Comparison of ENCODE assay signal across 1 cellular context in the genomic region with DNA sequence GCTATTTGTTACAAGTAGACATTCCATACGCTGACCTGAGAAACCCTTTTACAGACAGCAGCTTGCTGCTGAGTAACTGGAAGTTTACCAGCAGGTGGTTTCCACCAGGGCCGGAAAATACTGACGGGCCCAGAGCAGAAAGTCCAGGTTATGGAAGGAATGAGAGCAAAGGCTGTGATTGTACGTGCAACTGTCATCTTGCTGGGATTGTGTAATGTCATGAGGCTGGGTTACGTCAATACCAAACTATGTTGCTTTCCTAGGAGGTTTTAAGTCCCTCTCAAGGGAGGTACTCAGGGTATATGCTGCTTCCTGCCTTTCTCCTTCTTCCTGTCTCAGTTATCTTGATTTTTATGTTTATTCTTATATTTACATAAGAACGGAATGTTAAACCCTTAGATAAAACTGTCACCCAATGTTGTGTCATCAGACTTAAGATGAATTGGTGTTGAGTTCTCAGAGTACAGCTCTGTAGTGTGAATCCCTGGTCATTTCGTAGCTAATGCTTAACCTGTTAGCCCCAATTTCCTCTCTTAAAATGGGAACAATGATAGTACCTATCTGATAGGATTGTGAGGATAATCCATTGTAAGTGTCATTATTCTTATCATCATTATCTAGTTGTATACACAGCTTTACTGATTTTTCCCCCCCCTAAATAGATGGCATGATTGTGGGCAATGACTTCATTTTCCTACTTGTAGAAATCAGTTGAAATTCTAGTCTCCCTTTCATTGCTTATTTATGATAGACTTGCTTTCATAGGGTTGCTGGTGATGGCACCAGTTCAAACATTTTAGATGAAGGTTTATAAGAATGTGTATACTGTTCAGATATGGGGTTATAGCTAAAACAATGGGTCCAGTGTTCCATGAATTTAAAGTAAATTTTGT.
TF ChIP-seq lines count a peak whose summit lies in the region.

No MANE protein-coding gene starts in this region.

TF ChIP-seq in H1, 55 proteins besides CTCF, POLR2A, EP300 and RAD21 (continued from another document):
- TF ChIP-seq, protein P1, sequence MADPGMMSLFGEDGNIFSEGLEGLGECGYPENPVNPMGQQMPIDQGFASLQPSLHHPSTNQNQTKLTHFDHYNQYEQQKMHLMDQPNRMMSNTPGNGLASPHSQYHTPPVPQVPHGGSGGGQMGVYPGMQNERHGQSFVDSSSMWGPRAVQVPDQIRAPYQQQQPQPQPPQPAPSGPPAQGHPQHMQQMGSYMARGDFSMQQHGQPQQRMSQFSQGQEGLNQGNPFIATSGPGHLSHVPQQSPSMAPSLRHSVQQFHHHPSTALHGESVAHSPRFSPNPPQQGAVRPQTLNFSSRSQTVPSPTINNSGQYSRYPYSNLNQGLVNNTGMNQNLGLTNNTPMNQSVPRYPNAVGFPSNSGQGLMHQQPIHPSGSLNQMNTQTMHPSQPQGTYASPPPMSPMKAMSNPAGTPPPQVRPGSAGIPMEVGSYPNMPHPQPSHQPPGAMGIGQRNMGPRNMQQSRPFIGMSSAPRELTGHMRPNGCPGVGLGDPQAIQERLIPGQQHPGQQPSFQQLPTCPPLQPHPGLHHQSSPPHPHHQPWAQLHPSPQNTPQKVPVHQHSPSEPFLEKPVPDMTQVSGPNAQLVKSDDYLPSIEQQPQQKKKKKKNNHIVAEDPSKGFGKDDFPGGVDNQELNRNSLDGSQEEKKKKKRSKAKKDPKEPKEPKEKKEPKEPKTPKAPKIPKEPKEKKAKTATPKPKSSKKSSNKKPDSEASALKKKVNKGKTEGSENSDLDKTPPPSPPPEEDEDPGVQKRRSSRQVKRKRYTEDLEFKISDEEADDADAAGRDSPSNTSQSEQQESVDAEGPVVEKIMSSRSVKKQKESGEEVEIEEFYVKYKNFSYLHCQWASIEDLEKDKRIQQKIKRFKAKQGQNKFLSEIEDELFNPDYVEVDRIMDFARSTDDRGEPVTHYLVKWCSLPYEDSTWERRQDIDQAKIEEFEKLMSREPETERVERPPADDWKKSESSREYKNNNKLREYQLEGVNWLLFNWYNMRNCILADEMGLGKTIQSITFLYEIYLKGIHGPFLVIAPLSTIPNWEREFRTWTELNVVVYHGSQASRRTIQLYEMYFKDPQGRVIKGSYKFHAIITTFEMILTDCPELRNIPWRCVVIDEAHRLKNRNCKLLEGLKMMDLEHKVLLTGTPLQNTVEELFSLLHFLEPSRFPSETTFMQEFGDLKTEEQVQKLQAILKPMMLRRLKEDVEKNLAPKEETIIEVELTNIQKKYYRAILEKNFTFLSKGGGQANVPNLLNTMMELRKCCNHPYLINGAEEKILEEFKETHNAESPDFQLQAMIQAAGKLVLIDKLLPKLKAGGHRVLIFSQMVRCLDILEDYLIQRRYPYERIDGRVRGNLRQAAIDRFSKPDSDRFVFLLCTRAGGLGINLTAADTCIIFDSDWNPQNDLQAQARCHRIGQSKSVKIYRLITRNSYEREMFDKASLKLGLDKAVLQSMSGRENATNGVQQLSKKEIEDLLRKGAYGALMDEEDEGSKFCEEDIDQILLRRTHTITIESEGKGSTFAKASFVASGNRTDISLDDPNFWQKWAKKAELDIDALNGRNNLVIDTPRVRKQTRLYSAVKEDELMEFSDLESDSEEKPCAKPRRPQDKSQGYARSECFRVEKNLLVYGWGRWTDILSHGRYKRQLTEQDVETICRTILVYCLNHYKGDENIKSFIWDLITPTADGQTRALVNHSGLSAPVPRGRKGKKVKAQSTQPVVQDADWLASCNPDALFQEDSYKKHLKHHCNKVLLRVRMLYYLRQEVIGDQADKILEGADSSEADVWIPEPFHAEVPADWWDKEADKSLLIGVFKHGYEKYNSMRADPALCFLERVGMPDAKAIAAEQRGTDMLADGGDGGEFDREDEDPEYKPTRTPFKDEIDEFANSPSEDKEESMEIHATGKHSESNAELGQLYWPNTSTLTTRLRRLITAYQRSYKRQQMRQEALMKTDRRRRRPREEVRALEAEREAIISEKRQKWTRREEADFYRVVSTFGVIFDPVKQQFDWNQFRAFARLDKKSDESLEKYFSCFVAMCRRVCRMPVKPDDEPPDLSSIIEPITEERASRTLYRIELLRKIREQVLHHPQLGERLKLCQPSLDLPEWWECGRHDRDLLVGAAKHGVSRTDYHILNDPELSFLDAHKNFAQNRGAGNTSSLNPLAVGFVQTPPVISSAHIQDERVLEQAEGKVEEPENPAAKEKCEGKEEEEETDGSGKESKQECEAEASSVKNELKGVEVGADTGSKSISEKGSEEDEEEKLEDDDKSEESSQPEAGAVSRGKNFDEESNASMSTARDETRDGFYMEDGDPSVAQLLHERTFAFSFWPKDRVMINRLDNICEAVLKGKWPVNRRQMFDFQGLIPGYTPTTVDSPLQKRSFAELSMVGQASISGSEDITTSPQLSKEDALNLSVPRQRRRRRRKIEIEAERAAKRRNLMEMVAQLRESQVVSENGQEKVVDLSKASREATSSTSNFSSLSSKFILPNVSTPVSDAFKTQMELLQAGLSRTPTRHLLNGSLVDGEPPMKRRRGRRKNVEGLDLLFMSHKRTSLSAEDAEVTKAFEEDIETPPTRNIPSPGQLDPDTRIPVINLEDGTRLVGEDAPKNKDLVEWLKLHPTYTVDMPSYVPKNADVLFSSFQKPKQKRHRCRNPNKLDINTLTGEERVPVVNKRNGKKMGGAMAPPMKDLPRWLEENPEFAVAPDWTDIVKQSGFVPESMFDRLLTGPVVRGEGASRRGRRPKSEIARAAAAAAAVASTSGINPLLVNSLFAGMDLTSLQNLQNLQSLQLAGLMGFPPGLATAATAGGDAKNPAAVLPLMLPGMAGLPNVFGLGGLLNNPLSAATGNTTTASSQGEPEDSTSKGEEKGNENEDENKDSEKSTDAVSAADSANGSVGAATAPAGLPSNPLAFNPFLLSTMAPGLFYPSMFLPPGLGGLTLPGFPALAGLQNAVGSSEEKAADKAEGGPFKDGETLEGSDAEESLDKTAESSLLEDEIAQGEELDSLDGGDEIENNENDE (IDR thresholded peaks at IDR 0.05; ENCODE audit: insufficient replicate concordance, low read length) = no peak
- TF ChIP-seq YY1 (IDR thresholded peaks at IDR 0.05; ENCODE audit: low read depth, low read length) (no peak), SIRT6 (IDR thresholded peaks at IDR 0.05; ENCODE audit: low read length) (no peak), TAF1 (IDR thresholded peaks at IDR 0.05; ENCODE audit: low read depth, low read length) (no peak), TAF7 (optimal IDR thresholded peaks at IDR 0.05; ENCODE audit: borderline replicate concordance, low read depth, low read length) (no peak), POU5F1 (IDR thresholded peaks at IDR 0.05; ENCODE audit: low read depth, low read length) (no peak), NANOG (IDR thresholded peaks at IDR 0.05; ENCODE audit: insufficient read depth, low read depth, low read length, poor library complexity, severe bottlenecking) (no peak), SAP30 (IDR thresholded peaks at IDR 0.05; ENCODE audit: insufficient read depth, insufficient replicate concordance, low read length) (no peak)
